Comparison of ENCODE assay signal across 12 cellular contexts in the genomic region with DNA sequence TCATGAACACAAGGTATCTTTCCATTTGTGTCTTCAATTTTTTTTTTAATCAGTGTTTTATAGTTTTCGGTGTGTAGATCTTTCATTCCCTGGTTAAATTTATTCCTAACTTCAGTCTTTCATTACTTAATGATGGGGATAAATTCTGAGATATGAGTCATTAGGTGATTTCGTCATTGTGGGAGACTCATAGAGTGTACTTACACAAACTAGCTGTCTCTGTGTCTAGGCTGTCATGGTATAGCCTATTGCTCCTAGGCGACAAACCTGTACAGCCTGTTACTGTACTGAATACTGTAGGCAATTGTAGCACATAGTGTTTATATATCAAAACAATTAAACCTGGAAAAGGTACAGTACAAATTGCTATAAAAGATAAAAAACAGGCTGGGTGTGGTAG. TPM values are rescaled to one million over a fixed set of nuclear protein-coding genes. Genes with fewer than 3 reads are reported as not detected.
DNase-seq lines count a peak whose midpoint lies in the region; ATAC-seq and TF ChIP-seq lines count a peak whose summit lies in the region.
"Had no signal": no experiment of that assay in that cellular context is flagged by ENCODE, and none has a peak within 500 bp of the region (broad histone marks: within the 10 kb centered on the region; RNA-seq: fewer than 3 reads in every experiment).

No MANE protein-coding gene starts in this region.

- peaks cover 5 to 13% of the 10 kb centered on the region in 2 donors for H3K36me3 Mint-ChIP-seq in CD4-positive, alpha-beta memory T cell

- no peaks in the 10 kb centered on the region for H3K36me3 ChIP-seq in kidney epithelial cell (ENCODE audit: control insufficient read depth, insufficient read depth, low read length)
- no peaks in the 10 kb centered on the region for H3K36me3 ChIP-seq in upper lobe of left lung
- H3K36me3 ChIP-seq in CD4-positive, alpha-beta memory T cell (ENCODE audit: insufficient read depth, low read length): no peaks in the 10 kb centered on the region
- H3K36me3 ChIP-seq: ascending aorta had no signal

- peaks cover 0 to 20% (median 11%) of the 10 kb centered on the region in 8 donors for H3K9me3 Mint-ChIP-seq in CD4-positive, alpha-beta memory T cell

- POLR2A ChIA-PET in CD4-positive, alpha-beta memory T cell (lab: Charles Lee; ENCODE audit: partially characterized antibody): no interaction called here

- ATAC-seq in upper lobe of left lung (ENCODE audit: low FRiP score in 2 of 2): no peak
- no peak for ATAC-seq in GM21390 (IDR thresholded peaks at IDR 0.05; ENCODE audit: unreplicated experiment)
- ATAC-seq: sciatic nerve had no signal

- TF ChIP-seq EP300 in upper lobe of left lung (IDR thresholded peaks at IDR 0.05): no peak

- CTCF ChIA-PET in CD4-positive, alpha-beta memory T cell (lab: Charles Lee; ENCODE audit: partially characterized antibody): interaction anchor here (1.0 to 6.9 kb wide), 6 partner anchors 9 to 246 kb away, joined by 3 to 149 read pairs (median 5); a partner anchor contains a TSS

- H3K27me3 Mint-ChIP-seq in CD4-positive, alpha-beta memory T cell: no peaks in the 10 kb centered on the region

- H3K4me3 Mint-ChIP-seq in CD4-positive, alpha-beta memory T cell: no peak overlapping the region

- H3K4me3 ChIP-seq in astrocyte of the cerebellum (ENCODE audit: low read depth, low read length) (no peak overlapping the region), kidney epithelial cell (ENCODE audit: low read depth, low read length) (no peak overlapping the region), upper lobe of left lung (no peak overlapping the region)
- H3K4me3 ChIP-seq in CD4-positive, alpha-beta memory T cell (ENCODE audit: low read length in 2 of 2): no peak overlapping the region
- H3K4me3 ChIP-seq: ascending aorta had no signal

- 89 to 95% methylated on average over 3 of the region's 3 CpGs for WGBS in upper lobe of left lung, 2 donors

- peak; percentile 7 for DNase-seq in AG09319 (ENCODE audit: extremely low read depth, low read depth)
- peak; percentile 53 for DNase-seq in HS-5 (ENCODE audit: low read depth)
- peak; percentile 40 for DNase-seq in astrocyte of the cerebellum (ENCODE audit: low read depth)
- DNase-seq in kidney epithelial cell (ENCODE audit: low read depth): peak; percentile 7
- no peak for DNase-seq in ureter (ENCODE audit: low spot score)
- DNase-seq in upper lobe of left lung: no peak
- no peak for DNase-seq in CD4-positive, alpha-beta memory T cell
- DNase-seq: NCI-H1694, T1000 had no signal

- H3K27ac ChIP-seq in upper lobe of left lung: no peak overlapping the region
- H3K27ac ChIP-seq in CD4-positive, alpha-beta memory T cell (ENCODE audit: low read depth, low read length): no peak overlapping the region
- H3K27ac ChIP-seq: ascending aorta had no signal

- intact Hi-C loops in CD4-positive, alpha-beta memory T cell (cut with micrococcal nuclease): no loop called here

- TF ChIP-seq POLR2A in upper lobe of left lung (IDR thresholded peaks at IDR 0.05): no peak

- H3K4me1 ChIP-seq in upper lobe of left lung: no peaks in the 10 kb centered on the region
- peaks cover 31% of the 10 kb centered on the region for H3K4me1 ChIP-seq in CD4-positive, alpha-beta memory T cell (ENCODE audit: insufficient read depth, low read length)
- H3K4me1 ChIP-seq: ascending aorta had no signal

- TF ChIP-seq CTCF in AG09319 (IDR thresholded peaks at IDR 0.05; ENCODE audit: low read depth, low read length): no peak
- no peak for TF ChIP-seq CTCF in astrocyte of the cerebellum (IDR thresholded peaks at IDR 0.05; ENCODE audit: low read depth, low read length, missing control alignments)
- no peak for TF ChIP-seq CTCF in kidney epithelial cell (IDR thresholded peaks at IDR 0.05; ENCODE audit: insufficient read depth, low read length, poor library complexity, severe bottlenecking)
- TF ChIP-seq CTCF in upper lobe of left lung (IDR thresholded peaks at IDR 0.05): no peak

- peaks cover 0 to 12% (median 4%) of the 10 kb centered on the region in 4 donors for H3K9me3 ChIP-seq in upper lobe of left lung
- peaks cover 0 to 3% of the 10 kb centered on the region in 2 donors for H3K9me3 ChIP-seq in CD4-positive, alpha-beta memory T cell (ENCODE audit: control insufficient read depth in 1 of 2, low read length in 2 of 2)

- H3K4me1 Mint-ChIP-seq in CD4-positive, alpha-beta memory T cell: peaks cover 36 to 69% (median 53%) of the 10 kb centered on the region in 4 donors

- H3K27me3 ChIP-seq in kidney epithelial cell (ENCODE audit: control insufficient read depth, insufficient read depth, low read length) (no peaks in the 10 kb centered on the region), upper lobe of left lung (no peaks in the 10 kb centered on the region)
- H3K27me3 ChIP-seq in CD4-positive, alpha-beta memory T cell (ENCODE audit: insufficient read depth, low read length): no peaks in the 10 kb centered on the region
- H3K27me3 ChIP-seq: ascending aorta had no signal

- no peak overlapping the region for H3K27ac Mint-ChIP-seq in CD4-positive, alpha-beta memory T cell

- in situ Hi-C loops in astrocyte of the cerebellum (cut with HindIII; ENCODE audit: low sequenced_read_pairs): loop anchor here (5.0 kb wide), 1 partner anchor 172 kb away; no protein-coding TSS in a partner anchor

RNA-seq across cellular contexts. Expression of a gene that starts 42.1 kb away (rescaled TPM):
- total RNA-seq in kidney epithelial cell: 26.8 and 27.5 TPM in 2 replicates
- 21.9 TPM for total RNA-seq in ureter
- total RNA-seq in upper lobe of left lung: 10 to 100 TPM; 16.3 to 34.4 (median 21.7) TPM
- 10 to 100 TPM; 25.5 to 29.7 TPM for total RNA-seq in CD4-positive, alpha-beta memory T cell
- 10 to 100 TPM; 27.0 to 38.4 TPM for polyA plus RNA-seq in CD4-positive, alpha-beta memory T cell

Comparison
In these comparisons a context has a peak if more than half of its experiments do, and no peak if none do; other contexts are left out.
1. DNase-seq: peak in AG09319 (single experiment), HS-5 (single experiment), astrocyte of the cerebellum (single experiment) and kidney epithelial cell (single experiment); none in ureter (single experiment), upper lobe of left lung (0 of 2) and CD4-positive, alpha-beta memory T cell (0 of 5).